In genomic region chr17:76166168-76166567, GRCh38 we compare ENCODE assay signal across 1 cellular context.
TF ChIP-seq lines count a peak whose summit lies in the region.

No MANE protein-coding gene starts in this region.

TF ChIP-seq in GM23338, 12 proteins besides CTCF, POLR2A, EP300 and RAD21 (continued from another document):
- TF ChIP-seq ZNF462 (CRISPR knock-in tag; IDR thresholded peaks at IDR 0.05) (no peak), POLR2AphosphoS5 (IDR thresholded peaks at IDR 0.05; ENCODE audit: low read depth) (no peak), STAT1 (IDR thresholded peaks at IDR 0.05; ENCODE audit: unreplicated experiment) (no peak), JUNB (IDR thresholded peaks at IDR 0.05; ENCODE audit: unreplicated experiment) (no peak), ZNF331 (CRISPR knock-in tag; IDR thresholded peaks at IDR 0.05; ENCODE audit: low read depth) (no peak), ZNF114 (CRISPR knock-in tag; IDR thresholded peaks at IDR 0.05) (no peak), REST (IDR thresholded peaks at IDR 0.05; ENCODE audit: unreplicated experiment) (no peak)
